ENCODE assay signal across 9 cellular contexts in the genomic region with DNA sequence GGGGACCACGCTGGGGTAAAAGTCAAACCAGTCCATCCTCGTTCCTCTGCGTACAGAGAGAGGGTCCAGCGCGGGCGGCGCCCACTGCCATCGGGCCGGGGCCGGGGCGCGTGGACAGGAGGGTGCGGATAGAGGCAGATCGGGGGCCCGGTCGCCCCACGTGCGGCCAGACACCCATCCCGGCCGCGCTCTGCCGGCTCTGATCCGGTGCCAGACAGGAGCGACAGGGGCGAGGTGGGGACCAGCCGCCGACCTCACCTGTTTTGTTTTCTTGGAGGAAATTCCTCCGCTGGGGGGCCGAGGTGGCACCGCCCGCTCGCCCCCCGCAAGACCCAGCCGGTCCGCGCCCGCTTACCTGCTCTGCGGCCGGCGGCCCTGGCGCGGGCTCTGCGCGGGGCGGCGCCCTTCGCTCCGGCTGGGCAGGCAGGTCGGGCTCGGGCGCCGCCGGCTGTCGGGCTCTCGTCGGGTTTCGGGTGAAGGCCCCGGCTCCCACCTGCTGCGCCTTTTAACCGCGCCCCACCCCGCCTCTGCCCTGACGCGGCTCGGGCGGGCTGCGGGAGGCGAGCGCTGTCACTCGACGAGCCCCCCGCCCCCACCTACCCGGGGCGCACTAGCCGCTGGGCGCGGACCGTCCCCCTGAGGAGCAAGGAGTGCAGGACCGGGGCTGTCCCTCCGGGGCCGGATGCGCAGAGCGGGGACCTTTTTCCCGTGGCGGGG. TPM values are rescaled to one million over a fixed set of nuclear protein-coding genes. Genes with fewer than 3 reads are reported as not detected.
A peak's percentile ranks its signal among the peaks of the same experiment; 100 is the strongest.
DNase-seq lines count a peak whose midpoint lies in the region; ATAC-seq, FAIRE-seq and TF ChIP-seq lines count a peak whose summit lies in the region.
"Had no signal": no experiment of that assay in that cellular context is flagged by ENCODE, and none has a peak within 500 bp of the region (broad histone marks: within the 10 kb centered on the region; RNA-seq: fewer than 3 reads in every experiment).

GJB6 (minus strand) TSS at position 481 of the 717 bp plus-strand sequence. CDS start 8,839 bp downstream, outside the sequence.

- intact Hi-C loops in Right ventricle myocardium inferior (cut with DNase I): no loop called here
- intact Hi-C loops in cardiac septum (cut with DNase I): no loop called here
- intact Hi-C loops in right lobe of liver (cut with DNase I): no loop called here

- peaks cover 73% of the 10 kb centered on the region for H3K27me3 Mint-ChIP-seq in astrocyte (ENCODE audit: low read depth, unreplicated experiment)

- H3K36me3 Mint-ChIP-seq in astrocyte (ENCODE audit: low read depth, unreplicated experiment): no peaks in the 10 kb centered on the region

- H3K9me3 Mint-ChIP-seq in astrocyte (ENCODE audit: unreplicated experiment): peaks cover 3% of the 10 kb centered on the region

- DNase-seq in Right ventricle myocardium inferior (ENCODE audit: missing footprints) (no peak), cardiac septum (ENCODE audit: low spot score) (no peak), astrocyte (ENCODE audit: low read depth) (no peak), right lobe of liver (no peak), thoracic aorta (ENCODE audit: low spot score) (no peak), 8988T (no peak), COLO829 (ENCODE audit: low spot score) (no peak), HUDEP-2 (lab: John Stamatoyannopoulos, UW; ENCODE audit: unreplicated experiment in 76 of 76) (no peak)
- DNase-seq: DND-41 had no signal

- no peak for FAIRE-seq in astrocyte (lab: Jason Lieb, UNC)

- peak within 1 kb of the TSS; percentile 2 for H2AFZ ChIP-seq in astrocyte (ENCODE audit: low read depth, low read length)

- no peak within 1 kb of the TSS for H3K4me3 ChIP-seq in astrocyte (ENCODE audit: insufficient read depth, low read depth, low read length)
- peak within 1 kb of the TSS; percentile 3 to 47 (median 39) for H3K4me3 ChIP-seq in right lobe of liver
- peak within 1 kb of the TSS; percentile 49 for H3K4me3 ChIP-seq in thoracic aorta

- H3K36me3 ChIP-seq in astrocyte (ENCODE audit: insufficient read depth, low read length) (no peaks in the 10 kb centered on the region), right lobe of liver (no peaks in the 10 kb centered on the region), thoracic aorta (no peaks in the 10 kb centered on the region)

- H3K27ac ChIP-seq in astrocyte (ENCODE audit: low read depth, low read length) (no peak within 1 kb of the TSS), right lobe of liver (no peak within 1 kb of the TSS), thoracic aorta (no peak within 1 kb of the TSS)

- peak within 1 kb of the TSS; percentile 26 for H3K4me2 ChIP-seq in astrocyte (ENCODE audit: low read length)

- H3K79me2 ChIP-seq in astrocyte (ENCODE audit: insufficient read depth, low read length): no peaks in the 10 kb centered on the region

- H4K20me1 ChIP-seq in astrocyte (ENCODE audit: insufficient read depth, low read length): no peaks in the 10 kb centered on the region

- H3K9me3 ChIP-seq in astrocyte (ENCODE audit: insufficient read depth, low read depth, low read length) (no peaks in the 10 kb centered on the region), right lobe of liver (no peaks in the 10 kb centered on the region), thoracic aorta (no peaks in the 10 kb centered on the region)

- no CpG with 5 or more reads among the region's 85 CpGs for WGBS in right lobe of liver (ENCODE audit: insufficient coverage, low coverage, low lambda C conversion rate, missing lambda C conversion rate)

- H3K4me3 Mint-ChIP-seq in astrocyte (ENCODE audit: unreplicated experiment): peak within 1 kb of the TSS; percentile 60

- H3K27ac Mint-ChIP-seq in astrocyte (ENCODE audit: unreplicated experiment): no peak within 1 kb of the TSS

- no peak within 1 kb of the TSS for H3K9ac ChIP-seq in astrocyte (ENCODE audit: low read length)

- TF ChIP-seq POLR2A in right lobe of liver (IDR thresholded peaks at IDR 0.05): no peak

- ATAC-seq in Right ventricle myocardium inferior (peak; percentile 46), right lobe of liver (peak; percentile 62 to 86 (median 80)), thoracic aorta (ENCODE audit: insufficient number of reproducible peaks, low FRiP score, low read depth) (no peak)

- H3K4me1 Mint-ChIP-seq in astrocyte (ENCODE audit: low read depth, unreplicated experiment): no peaks in the 10 kb centered on the region

- no peak for TF ChIP-seq CTCF in astrocyte (IDR thresholded peaks at IDR 0.05; ENCODE audit: insufficient read depth, low read depth, low read length)
- TF ChIP-seq CTCF in right lobe of liver (IDR thresholded peaks at IDR 0.05): peak in 1 of 4 donors; percentile 23
- TF ChIP-seq CTCF in thoracic aorta (IDR thresholded peaks at IDR 0.05): no peak

- H3K4me1 ChIP-seq in astrocyte (ENCODE audit: insufficient read depth, low read length) (no peaks in the 10 kb centered on the region), right lobe of liver (peaks cover 0 to 7% (median 0%) of the 10 kb centered on the region in 4 donors), thoracic aorta (ENCODE audit: control insufficient read depth in 1 of 2, low read depth in 2 of 2) (peaks cover 0 to 7% of the 10 kb centered on the region in 2 donors)

- H3K27me3 ChIP-seq in astrocyte (ENCODE audit: insufficient read depth, low read length) (peaks cover 55% of the 10 kb centered on the region), right lobe of liver (no peaks in the 10 kb centered on the region), thoracic aorta (replicated peaks; ENCODE audit: insufficient read depth) (peaks cover 11% of the 10 kb centered on the region)

RNA-seq across cellular contexts. Expression of gene GJB6, which starts in this region (rescaled TPM):
- total RNA-seq in Right ventricle myocardium inferior: not detected
- total RNA-seq in cardiac septum: not detected
- not detected in 2 replicates for total RNA-seq in astrocyte
- total RNA-seq in right lobe of liver: not detected
- total RNA-seq in thoracic aorta: not detected

Comparison
In these comparisons a context has a peak if more than half of its experiments do, and no peak if none do; other contexts are left out.
1. Peak in ATAC-seq in Right ventricle myocardium inferior; RNA of the gene not detected or under 1 TPM.
2. Peak in ATAC-seq and H3K4me3 ChIP-seq in right lobe of liver; RNA of the gene not detected or under 1 TPM.